ENCODE assay signal across 1 cellular context in the genomic region with DNA sequence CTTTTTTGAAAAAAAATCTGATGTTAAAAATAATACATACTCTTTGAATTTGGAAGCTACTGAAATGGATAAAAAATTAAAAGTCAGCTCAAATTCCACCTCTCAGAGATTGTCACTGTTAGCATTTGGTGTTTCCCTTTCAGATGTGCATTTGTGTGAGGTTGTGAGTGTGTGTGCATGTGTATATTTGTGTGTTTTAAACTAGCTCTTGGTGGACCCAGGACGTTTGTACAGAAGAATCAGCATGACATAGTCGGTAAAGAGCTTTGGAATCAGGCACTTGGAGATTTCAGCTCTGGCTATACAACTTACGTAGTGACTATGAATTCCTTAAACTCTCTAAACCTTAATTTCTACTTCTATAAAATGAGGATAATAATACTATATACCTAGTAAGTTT.
TF ChIP-seq lines count a peak whose summit lies in the region.

No MANE protein-coding gene starts in this region.

TF ChIP-seq in H1, 55 proteins besides CTCF, POLR2A, EP300 and RAD21:
- TF ChIP-seq SRF (IDR thresholded peaks at IDR 0.05; ENCODE audit: low read depth, low read length) (no peak), BCL11A (IDR thresholded peaks at IDR 0.05; ENCODE audit: low read depth in 2 of 2, low read length in 2 of 2) (no peak), SIRT6 (IDR thresholded peaks at IDR 0.05; ENCODE audit: low read length) (no peak)
